ENCODE assay signal across 10 cellular contexts in the genomic region with DNA sequence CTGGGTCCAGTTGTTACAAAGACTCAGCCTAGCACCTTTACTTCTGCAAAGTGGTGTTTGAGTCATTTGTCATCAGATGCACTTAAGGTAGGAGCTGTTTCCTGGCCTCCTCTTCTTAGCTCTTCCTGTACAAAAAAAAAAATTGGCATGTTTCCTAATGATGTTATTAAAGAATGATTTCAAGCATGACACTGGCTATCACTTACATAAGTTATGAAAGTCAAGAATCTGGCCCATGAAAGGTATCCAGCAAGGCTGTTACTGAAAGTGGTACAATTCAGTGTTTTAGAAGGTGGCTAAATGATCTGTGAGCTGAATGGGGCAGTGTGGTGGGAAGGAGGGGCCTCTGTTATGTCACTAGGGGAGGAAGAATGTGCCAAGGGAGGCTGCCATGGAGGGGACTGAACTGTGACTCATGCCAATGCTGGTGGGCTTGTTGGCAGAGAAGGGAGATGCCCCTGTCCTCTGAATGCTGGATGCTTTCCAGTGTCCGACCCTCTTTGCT.
DNase-seq lines count a peak whose midpoint lies in the region; ATAC-seq, FAIRE-seq and TF ChIP-seq lines count a peak whose summit lies in the region.
"Had no signal": no experiment of that assay in that cellular context is flagged by ENCODE, and none has a peak within 500 bp of the region (broad histone marks: within the 10 kb centered on the region; RNA-seq: fewer than 3 reads in every experiment).

No MANE protein-coding gene starts in this region.

- DNase-seq in H54 (ENCODE audit: insufficient read length, low spot score) (peak; percentile 11), SJSA1 (ENCODE audit: low read depth in 1 of 2, low spot score in 2 of 2) (peak in 1 of 2 experiments; percentile 86), glomerular visceral epithelial cell (ENCODE audit: extremely low spot score) (peak; percentile 52), sciatic nerve (ENCODE audit: low spot score) (no peak), ecto neural progenitor cell (ENCODE audit: low spot score) (no peak)
- DNase-seq in activated CD4-positive, alpha-beta memory T cell treated with anti-CD3 and anti-CD28 coated beads for 36 hours, result no peak
- no peak for DNase-seq in activated T-cell treated with anti-CD3 and anti-CD28 coated beads, Interleukin-2, amount 50 U/mL, for 72 hours
- DNase-seq: esophagus squamous epithelium had no signal

- no peaks in the 10 kb centered on the region for H3K27me3 ChIP-seq in SJSA1 (replicated peaks)

- no peaks in the 10 kb centered on the region for H3K9me3 ChIP-seq in SJSA1 (replicated peaks)

- ATAC-seq in sciatic nerve, result peak; percentile 46
- ATAC-seq in activated T-cell treated with anti-CD3 and anti-CD28 coated beads, Interleukin-2, amount 50 U/mL, for 72 hours (replicated peaks in 1 of 2), result no peak
- no peak for ATAC-seq in GM19328 (IDR thresholded peaks at IDR 0.05; ENCODE audit: unreplicated experiment)

- no peaks in the 10 kb centered on the region for H3K36me3 ChIP-seq in SJSA1
- H3K36me3 ChIP-seq: esophagus squamous epithelium had no signal

- intact Hi-C loops in sciatic nerve (cut with DNase I), result no loop called here
- intact Hi-C loops in activated CD4-positive, alpha-beta memory T cell treated with anti-CD3 and anti-CD28 coated beads for 36 hours (cut with micrococcal nuclease), result no loop called here

- no peaks in the 10 kb centered on the region for H3K4me1 Mint-ChIP-seq in activated CD4-positive, alpha-beta memory T cell treated with anti-CD3 and anti-CD28 coated beads for 36 hours (ENCODE audit: low read depth)
- no peaks in the 10 kb centered on the region for H3K4me1 Mint-ChIP-seq in activated T-cell treated with anti-CD3 and anti-CD28 coated beads, Interleukin-2, amount 50 U/mL, for 72 hours (ENCODE audit: low read depth)

- peak overlapping the region; percentile 95 for H3K27ac ChIP-seq in SJSA1

- no peak for FAIRE-seq in H54 (lab: Jason Lieb, UNC)

- no peak overlapping the region for H3K4me3 ChIP-seq in SJSA1
- H3K4me3 ChIP-seq: esophagus squamous epithelium had no signal

- no peak overlapping the region for H3K27ac Mint-ChIP-seq in activated CD4-positive, alpha-beta memory T cell treated with anti-CD3 and anti-CD28 coated beads for 36 hours
- H3K27ac Mint-ChIP-seq in activated T-cell treated with anti-CD3 and anti-CD28 coated beads, Interleukin-2, amount 50 U/mL, for 72 hours, result no peak overlapping the region
- H3K27ac Mint-ChIP-seq: T-helper 1 cell treated with Interleukin-12 subunit alpha and Interleukin-12 subunit beta and Interleukin-4 antibody, amounts not matched to agents 30 μg/mL and 1 μg/mL, for 36 hours had no signal

- H3K9me3 Mint-ChIP-seq in activated CD4-positive, alpha-beta memory T cell treated with anti-CD3 and anti-CD28 coated beads for 36 hours, result peaks cover 9% of the 10 kb centered on the region
- H3K9me3 Mint-ChIP-seq in activated T-cell treated with anti-CD3 and anti-CD28 coated beads, Interleukin-2, amount 50 U/mL, for 72 hours, result peaks cover 3 to 8% of the 10 kb centered on the region in 2 donors
- H3K9me3 Mint-ChIP-seq: T-helper 1 cell treated with Interleukin-12 subunit alpha and Interleukin-12 subunit beta and Interleukin-4 antibody, amounts not matched to agents 30 μg/mL and 1 μg/mL, for 36 hours had no signal

- no peak for TF ChIP-seq POLR2A in H54 (IDR thresholded peaks at IDR 0.05; ENCODE audit: low read depth, low read length)

- H3K36me3 Mint-ChIP-seq in activated CD4-positive, alpha-beta memory T cell treated with anti-CD3 and anti-CD28 coated beads for 36 hours, result no peaks in the 10 kb centered on the region
- no peaks in the 10 kb centered on the region for H3K36me3 Mint-ChIP-seq in activated T-cell treated with anti-CD3 and anti-CD28 coated beads, Interleukin-2, amount 50 U/mL, for 72 hours (ENCODE audit: insufficient read depth in 2 of 2)

- peaks cover 26% of the 10 kb centered on the region for H3K4me1 ChIP-seq in SJSA1 (replicated peaks)

- CTCF ChIA-PET in activated CD4-positive, alpha-beta memory T cell treated with anti-CD3 and anti-CD28 coated beads for 36 hours (lab: Charles Lee), result no interaction called here

- POLR2A ChIA-PET in activated CD4-positive, alpha-beta memory T cell treated with anti-CD3 and anti-CD28 coated beads for 36 hours (lab: Charles Lee), result no interaction called here

- peaks cover 4% of the 10 kb centered on the region for H3K27me3 Mint-ChIP-seq in activated CD4-positive, alpha-beta memory T cell treated with anti-CD3 and anti-CD28 coated beads for 36 hours
- peaks cover 29% of the 10 kb centered on the region for H3K27me3 Mint-ChIP-seq in activated T-cell treated with anti-CD3 and anti-CD28 coated beads, Interleukin-2, amount 50 U/mL, for 72 hours (ENCODE audit: low read depth)

- H3K4me3 Mint-ChIP-seq in activated CD4-positive, alpha-beta memory T cell treated with anti-CD3 and anti-CD28 coated beads for 36 hours, result no peak overlapping the region
- H3K4me3 Mint-ChIP-seq in activated T-cell treated with anti-CD3 and anti-CD28 coated beads, Interleukin-2, amount 50 U/mL, for 72 hours, result no peak overlapping the region
- H3K4me3 Mint-ChIP-seq: T-helper 1 cell treated with Interleukin-12 subunit alpha and Interleukin-12 subunit beta and Interleukin-4 antibody, amounts not matched to agents 30 μg/mL and 1 μg/mL, for 36 hours had no signal

Comparison
In these comparisons a context has a peak if more than half of its experiments do, and no peak if none do; other contexts are left out.
1. DNase-seq: peak in H54 (single experiment) and glomerular visceral epithelial cell (single experiment); none in sciatic nerve (single experiment), activated CD4-positive, alpha-beta memory T cell treated with anti-CD3 and anti-CD28 coated beads for 36 hours (single experiment), activated T-cell treated with anti-CD3 and anti-CD28 coated beads, Interleukin-2, amount 50 U/mL, for 72 hours (0 of 2) and ecto neural progenitor cell (single experiment).